In the genomic region with DNA sequence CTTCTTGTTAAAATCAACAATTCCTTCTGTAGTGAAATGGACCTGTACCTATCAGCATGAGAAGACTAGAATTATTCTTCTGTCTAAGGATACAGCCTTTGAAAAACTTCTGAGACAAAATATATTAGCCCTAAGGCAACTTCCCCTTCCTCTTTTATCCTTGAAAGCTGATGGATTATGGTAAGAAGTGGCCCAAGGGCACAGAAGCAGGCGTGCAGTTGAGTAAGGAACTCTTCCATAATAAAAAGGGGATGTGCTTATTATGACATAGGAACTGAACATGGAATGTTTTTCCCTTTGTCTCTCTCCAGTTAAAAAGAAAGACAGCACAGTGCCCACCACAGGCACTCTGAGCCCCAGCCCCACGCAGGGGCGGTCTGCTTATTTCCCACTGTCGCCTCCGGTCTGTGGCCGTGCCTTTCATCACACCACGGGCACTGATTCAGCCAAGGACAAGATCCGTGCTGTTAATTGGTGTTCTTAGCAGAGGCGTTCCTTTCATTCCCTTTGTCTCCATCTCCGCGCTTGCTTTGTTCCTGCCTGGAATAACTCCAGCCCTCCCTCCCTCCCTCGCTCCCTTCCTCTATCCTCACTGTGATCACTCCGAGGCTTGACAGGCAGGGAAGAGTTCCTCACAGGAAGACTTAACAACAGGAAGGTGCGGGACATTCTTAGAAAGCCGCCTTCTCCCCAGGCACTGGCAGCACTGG, we compare ENCODE assay signal across 10 cellular contexts.
DNase-seq lines count a peak whose midpoint lies in the region; ATAC-seq, FAIRE-seq and TF ChIP-seq lines count a peak whose summit lies in the region.
"Had no signal": no experiment of that assay in that cellular context is flagged by ENCODE, and none has a peak within 500 bp of the region (broad histone marks: within the 10 kb centered on the region; RNA-seq: fewer than 3 reads in every experiment).

No MANE protein-coding gene starts in this region.

- H3K4me3 ChIP-seq in SJCRH30 (no peak overlapping the region), fibroblast of villous mesenchyme (ENCODE audit: low read depth, low read length) (no peak overlapping the region), prostate gland (no peak overlapping the region), kidney (ENCODE audit: low read length in 2 of 2) (no peak overlapping the region)
- H3K4me3 ChIP-seq: lung had no signal

- no peaks in the 10 kb centered on the region for H3K9me3 Mint-ChIP-seq in HFFc6

- peak overlapping the region; percentile 71 for H3K4me3 Mint-ChIP-seq in HFFc6
- H3K4me3 Mint-ChIP-seq: activated naive CD8-positive, alpha-beta T cell had no signal

- H3K27me3 Mint-ChIP-seq in HFFc6 (ENCODE audit: insufficient read depth), result peaks cover 26% of the 10 kb centered on the region
- H3K27me3 Mint-ChIP-seq: activated naive CD8-positive, alpha-beta T cell had no signal

- H3K36me3 Mint-ChIP-seq in HFFc6 (ENCODE audit: low read depth), result peaks cover 52% of the 10 kb centered on the region

- peak overlapping the region; percentile 98 for H3K27ac Mint-ChIP-seq in HFFc6
- H3K27ac Mint-ChIP-seq: activated naive CD8-positive, alpha-beta T cell had no signal

- H3K27ac ChIP-seq in SJCRH30, result peak overlapping the region; percentile 41
- H3K27ac ChIP-seq in prostate gland, result peak overlapping the region; percentile 33 to 40
- no peak overlapping the region for H3K27ac ChIP-seq in kidney (ENCODE audit: low read depth in 2 of 2, low read length in 2 of 2)

- FAIRE-seq in kidney (lab: Jason Lieb, UNC), result no peak

- intact Hi-C loops in prostate gland (cut with DNase I), result no loop called here
- intact Hi-C loops in kidney (cut with DNase I), result no loop called here

- DNase-seq in HFFc6 (peak; percentile 56), SJCRH30 (peak in 1 of 2 experiments; percentile 30), fibroblast of villous mesenchyme (ENCODE audit: low read depth) (peak; percentile 61), prostate gland (ENCODE audit: low spot score) (no peak), kidney (no peak), GM13977 (ENCODE audit: low spot score) (no peak), COLO668 (lab: John Stamatoyannopoulos, UW; ENCODE audit: unreplicated experiment) (no peak)

- H3K36me3 ChIP-seq in SJCRH30 (peaks cover 10% of the 10 kb centered on the region), prostate gland (no peaks in the 10 kb centered on the region), kidney (ENCODE audit: control insufficient read depth in 1 of 2, insufficient read depth in 2 of 2, low read length in 2 of 2) (no peaks in the 10 kb centered on the region)

- ATAC-seq in HG03378 (IDR thresholded peaks at IDR 0.05; ENCODE audit: unreplicated experiment), result no peak

- H3K4me1 ChIP-seq in SJCRH30 (peaks cover 47% of the 10 kb centered on the region), prostate gland (replicated peaks) (peaks cover 5% of the 10 kb centered on the region), kidney (ENCODE audit: control insufficient read depth in 1 of 2, insufficient read depth in 1 of 2, low read depth in 1 of 2, low read length in 2 of 2) (peaks cover 5 to 12% of the 10 kb centered on the region in 2 donors)

- H3K4me1 Mint-ChIP-seq in HFFc6 (ENCODE audit: low read depth), result peaks cover 100% of the 10 kb centered on the region

- TF ChIP-seq POLR2A in prostate gland (IDR thresholded peaks at IDR 0.05), result no peak

- TF ChIP-seq CTCF in HFFc6 (IDR thresholded peaks at IDR 0.05) (no peak), fibroblast of villous mesenchyme (IDR thresholded peaks at IDR 0.05; ENCODE audit: insufficient read depth, low read depth, low read length) (no peak), prostate gland (IDR thresholded peaks at IDR 0.05) (no peak), kidney (IDR thresholded peaks at IDR 0.05; ENCODE audit: borderline replicate concordance, extremely low read depth, insufficient read depth) (no peak), GM13977 (IDR thresholded peaks at IDR 0.05; ENCODE audit: extremely low read depth, insufficient read depth, missing control alignments) (no peak)

- in situ Hi-C loops in GM13977 (cut with MboI; ENCODE audit: low pct_unique_long_range_greater_than_20kb, low sequenced_read_pairs, unreplicated experiment), result no loop called here

- H3K9me3 ChIP-seq in SJCRH30 (replicated peaks) (no peaks in the 10 kb centered on the region), prostate gland (no peaks in the 10 kb centered on the region), kidney (ENCODE audit: control insufficient read depth in 1 of 2, low read length in 2 of 2) (no peaks in the 10 kb centered on the region)

- WGBS in prostate gland, result 15% methylated on average over 15 of the region's 15 CpGs

- H3K27me3 ChIP-seq in SJCRH30 (no peaks in the 10 kb centered on the region), prostate gland (replicated peaks; ENCODE audit: insufficient read depth) (no peaks in the 10 kb centered on the region)

- H3K9ac ChIP-seq in kidney (ENCODE audit: low read length in 2 of 2), result no peak overlapping the region

Comparison
In these comparisons a context has a peak if more than half of its experiments do, and no peak if none do; other contexts are left out.
1. DNase-seq: peak in HFFc6 (single experiment) and fibroblast of villous mesenchyme (single experiment); none in prostate gland (single experiment), kidney (single experiment), GM13977 (single experiment) and COLO668 (single experiment).
2. H3K27ac ChIP-seq: peak in SJCRH30 (single experiment) and prostate gland (2 of 2); none in kidney (0 of 2).